In genomic region chr18:11520536-11520935, GRCh38 we compare ENCODE assay signal across 17 cellular contexts.
"Had no signal": no experiment of that assay in that cellular context is flagged by ENCODE, and none has a peak within 500 bp of the region (broad histone marks: within the 10 kb centered on the region; RNA-seq: fewer than 3 reads in every experiment).

No MANE protein-coding gene starts in this region.

- H3K36me3 ChIP-seq: left ventricle myocardium inferior, sigmoid colon, thoracic aorta, WERI-Rb-1 had no signal

- H3K27me3 ChIP-seq: hepatocyte, sigmoid colon had no signal

- H3K27ac ChIP-seq: hepatocyte, left ventricle myocardium inferior, sigmoid colon, thoracic aorta, WERI-Rb-1 had no signal

- H3K4me1 ChIP-seq: left ventricle myocardium inferior, sigmoid colon had no signal

- H2AFZ ChIP-seq: hepatocyte had no signal

- H3K4me3 ChIP-seq: hepatocyte, left ventricle myocardium inferior, sigmoid colon, thoracic aorta had no signal

- H3K79me2 ChIP-seq: hepatocyte had no signal

- H3K4me2 ChIP-seq: hepatocyte had no signal

- H3K9me3 ChIP-seq: left ventricle myocardium inferior, sigmoid colon, thoracic aorta had no signal

- ATAC-seq: natural killer cell, T-cell had no signal

- DNase-seq: activated CD4-positive, alpha-beta T cell treated with anti-CD3 and anti-CD28 coated beads for 1 hour; activated gamma-delta T cell treated with Interleukin-2 at 50 U/mL for 16 hours; activated T-cell treated with anti-CD3 and anti-CD28 coated beads, Interleukin-2, amount 50 U/mL, for 1 hour; effector CD4-positive, alpha-beta T cell; foreskin fibroblast; immature natural killer cell; kidney glomerular epithelial cell; left ventricle myocardium inferior; natural killer cell; retina; sigmoid colon; stimulated activated CD4-positive, alpha-beta T cell treated with anti-CD3 and anti-CD28 coated beads, Interleukin-4, amount 100 ng/mL, for 24 hours; stimulated activated naive CD4-positive, alpha-beta T cell treated with Interleukin-2 at 50 U/mL for 16 hours; T-cell; WERI-Rb-1 had no signal
